In the genomic region with DNA sequence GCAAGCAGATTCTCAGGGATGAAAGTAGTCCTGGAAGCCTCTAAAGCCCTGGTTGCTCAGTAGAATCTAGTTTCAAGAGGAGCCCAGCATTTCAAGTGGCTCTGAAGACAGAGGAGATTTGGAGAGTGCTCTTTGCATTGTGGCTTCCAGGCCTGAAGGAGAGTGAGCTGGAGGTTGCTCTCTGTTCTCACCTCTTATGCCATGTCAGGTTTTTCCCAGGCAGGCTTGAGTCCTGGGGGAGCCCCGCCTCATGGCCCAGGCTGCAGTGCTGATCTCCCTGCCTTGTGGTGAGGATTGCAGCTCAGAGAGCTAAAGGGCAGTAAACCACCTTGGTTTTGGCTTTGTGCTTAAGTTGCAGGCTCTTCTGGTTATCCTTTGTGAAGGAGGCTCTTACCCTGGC, we compare ENCODE assay signal across 15 cellular contexts. TPM values are rescaled to one million over a fixed set of nuclear protein-coding genes. Genes with fewer than 3 reads are reported as not detected.
DNase-seq lines count a peak whose midpoint lies in the region; ATAC-seq and TF ChIP-seq lines count a peak whose summit lies in the region.
"Had no signal": no experiment of that assay in that cellular context is flagged by ENCODE, and none has a peak within 500 bp of the region (broad histone marks: within the 10 kb centered on the region; RNA-seq: fewer than 3 reads in every experiment).

No MANE protein-coding gene starts in this region.

- H3K9me3 Mint-ChIP-seq in activated CD8-positive, alpha-beta memory T cell treated with anti-CD3 and anti-CD28 coated beads, Interleukin-2, amount 10 ng/mL, durations not matched to agents 7 days and 5 days (ENCODE audit: low read depth), result no peaks in the 10 kb centered on the region
- H3K9me3 Mint-ChIP-seq in activated CD8-positive, alpha-beta T cell treated with anti-CD3 and anti-CD28 coated beads, Interleukin-2, amount 10 ng/mL, durations not matched to agents 7 days and 5 days (ENCODE audit: insufficient read depth), result no peaks in the 10 kb centered on the region
- H3K9me3 Mint-ChIP-seq: neural crest cell had no signal

- POLR2A ChIA-PET in activated CD8-positive, alpha-beta T cell treated with anti-CD3 and anti-CD28 coated beads, Interleukin-2, amount 10 ng/mL, durations not matched to agents 7 days and 5 days (lab: Charles Lee), result interaction anchor here (1.4 kb wide), 1 partner anchor 45 kb away, joined by 4 read pairs; a partner anchor contains a TSS

- H3K4me1 ChIP-seq in left lung (peaks cover 38 to 83% of the 10 kb centered on the region in 2 donors), thyroid gland (peaks cover 55 to 65% of the 10 kb centered on the region in 2 donors)

- no peaks in the 10 kb centered on the region for H3K27me3 Mint-ChIP-seq in activated CD8-positive, alpha-beta memory T cell treated with anti-CD3 and anti-CD28 coated beads, Interleukin-2, amount 10 ng/mL, durations not matched to agents 7 days and 5 days
- no peaks in the 10 kb centered on the region for H3K27me3 Mint-ChIP-seq in activated CD8-positive, alpha-beta T cell treated with anti-CD3 and anti-CD28 coated beads, Interleukin-2, amount 10 ng/mL, durations not matched to agents 7 days and 5 days (ENCODE audit: low read depth)

- no peaks in the 10 kb centered on the region for H3K36me3 ChIP-seq in left lung
- no peaks in the 10 kb centered on the region for H3K36me3 ChIP-seq in thyroid gland
- H3K36me3 ChIP-seq: ascending aorta, thoracic aorta had no signal

- H3K36me3 Mint-ChIP-seq in activated CD8-positive, alpha-beta memory T cell treated with anti-CD3 and anti-CD28 coated beads, Interleukin-2, amount 10 ng/mL, durations not matched to agents 7 days and 5 days, result peaks cover 6% of the 10 kb centered on the region
- peaks cover 22% of the 10 kb centered on the region for H3K36me3 Mint-ChIP-seq in activated CD8-positive, alpha-beta T cell treated with anti-CD3 and anti-CD28 coated beads, Interleukin-2, amount 10 ng/mL, durations not matched to agents 7 days and 5 days (ENCODE audit: low read depth)

- CTCF ChIA-PET in activated CD8-positive, alpha-beta memory T cell treated with anti-CD3 and anti-CD28 coated beads, Interleukin-2, amount 10 ng/mL, durations not matched to agents 7 days and 5 days (lab: Charles Lee), result interaction anchor here (0.7 kb wide), 1 partner anchor 61 kb away, joined by 4 read pairs; no protein-coding TSS in a partner anchor
- CTCF ChIA-PET in activated CD8-positive, alpha-beta T cell treated with anti-CD3 and anti-CD28 coated beads, Interleukin-2, amount 10 ng/mL, durations not matched to agents 7 days and 5 days (lab: Charles Lee), result interaction anchor here (1.8 to 13.1 kb wide), 3 partner anchors 11 to 61 kb away, joined by 4 to 111 read pairs (median 14); a partner anchor contains a TSS

- intact Hi-C loops in left lung (cut with DNase I) (no loop called here), thyroid gland (cut with DNase I) (no loop called here)

- H3K4me3 ChIP-seq in left lung (no peak overlapping the region), thyroid gland (replicated peaks in 1 of 3) (no peak overlapping the region)
- H3K4me3 ChIP-seq: ascending aorta, K562, thoracic aorta had no signal

- peaks cover 61% of the 10 kb centered on the region for H3K4me1 Mint-ChIP-seq in activated CD8-positive, alpha-beta memory T cell treated with anti-CD3 and anti-CD28 coated beads, Interleukin-2, amount 10 ng/mL, durations not matched to agents 7 days and 5 days
- peaks cover 76% of the 10 kb centered on the region for H3K4me1 Mint-ChIP-seq in activated CD8-positive, alpha-beta T cell treated with anti-CD3 and anti-CD28 coated beads, Interleukin-2, amount 10 ng/mL, durations not matched to agents 7 days and 5 days (ENCODE audit: low read depth)

- ATAC-seq in activated CD8-positive, alpha-beta memory T cell treated with anti-CD3 and anti-CD28 coated beads, Interleukin-2, amount 10 ng/mL, durations not matched to agents 7 days and 5 days, result no peak
- ATAC-seq in activated CD8-positive, alpha-beta T cell treated with anti-CD3 and anti-CD28 coated beads, Interleukin-2, amount 10 ng/mL, durations not matched to agents 7 days and 5 days, result no peak
- ATAC-seq in left lung (peak; percentile 59), esophagus mucosa (no peak)
- ATAC-seq: K562, left cardiac atrium had no signal

- H3K4me3 Mint-ChIP-seq in activated CD8-positive, alpha-beta memory T cell treated with anti-CD3 and anti-CD28 coated beads, Interleukin-2, amount 10 ng/mL, durations not matched to agents 7 days and 5 days, result no peak overlapping the region
- H3K4me3 Mint-ChIP-seq in activated CD8-positive, alpha-beta T cell treated with anti-CD3 and anti-CD28 coated beads, Interleukin-2, amount 10 ng/mL, durations not matched to agents 7 days and 5 days, result no peak overlapping the region
- H3K4me3 Mint-ChIP-seq: neural crest cell had no signal

- 63% methylated on average over 1 of the region's 1 CpG; no CpG with 5 or more reads in 1 of the 2 donors for WGBS in thyroid gland, 2 donors

- H3K27ac Mint-ChIP-seq in activated CD8-positive, alpha-beta memory T cell treated with anti-CD3 and anti-CD28 coated beads, Interleukin-2, amount 10 ng/mL, durations not matched to agents 7 days and 5 days, result peak overlapping the region; percentile 21
- peak overlapping the region; percentile 61 for H3K27ac Mint-ChIP-seq in activated CD8-positive, alpha-beta T cell treated with anti-CD3 and anti-CD28 coated beads, Interleukin-2, amount 10 ng/mL, durations not matched to agents 7 days and 5 days

- TF ChIP-seq POLR2A in thyroid gland (IDR thresholded peaks at IDR 0.05), result no peak

- TF ChIP-seq CTCF in left lung (IDR thresholded peaks at IDR 0.05) (no peak), thyroid gland (IDR thresholded peaks at IDR 0.05) (no peak)

- H3K27ac ChIP-seq in left lung (peak overlapping the region in 1 of 2 donors; percentile 63), thyroid gland (peak overlapping the region; percentile 32 to 44 (median 33))
- H3K27ac ChIP-seq: ascending aorta, thoracic aorta had no signal

- no peak for DNase-seq in activated CD8-positive, alpha-beta memory T cell treated with anti-CD3 and anti-CD28 coated beads, Interleukin-2, amount 10 ng/mL, durations not matched to agents 7 days and 5 days
- DNase-seq in activated CD8-positive, alpha-beta memory T cell treated with anti-CD3 and anti-CD28 coated beads for 24 hours, result no peak
- no peak for DNase-seq in activated CD8-positive, alpha-beta T cell treated with anti-CD3 and anti-CD28 coated beads, Interleukin-2, amount 10 ng/mL, durations not matched to agents 7 days and 5 days
- DNase-seq in left lung (no peak), thyroid gland (peak; percentile 55 to 71), amniotic stem cell (lab: John Stamatoyannopoulos, UW) (no peak), NCI-H1436 (lab: John Stamatoyannopoulos, UW) (no peak)
- DNase-seq: activated CD8-positive, alpha-beta memory T cell treated with anti-CD3 and anti-CD28 coated beads, Interleukin-2, amount 50 U/mL, for 4 hours; left cardiac atrium; SHP77 treated with DMSO at 0.1 percent for 48 hours had no signal

- H3K9me3 ChIP-seq in left lung, result no peaks in the 10 kb centered on the region
- H3K9me3 ChIP-seq in thyroid gland, result no peaks in the 10 kb centered on the region
- H3K9me3 ChIP-seq: ascending aorta, thoracic aorta had no signal

- H3K27me3 ChIP-seq in left lung (no peaks in the 10 kb centered on the region), thyroid gland (no peaks in the 10 kb centered on the region)
- H3K27me3 ChIP-seq: ascending aorta had no signal

RNA-seq across cellular contexts. Expression of a gene that starts 32.8 kb away (rescaled TPM):
- under 1 TPM; 0.16 to 0.47 TPM for total RNA-seq in activated CD8-positive, alpha-beta memory T cell treated with anti-CD3 and anti-CD28 coated beads, Interleukin-2, amount 10 ng/mL, durations not matched to agents 7 days and 5 days
- under 1 TPM; 0.55 to 0.60 TPM for total RNA-seq in activated CD8-positive, alpha-beta T cell treated with anti-CD3 and anti-CD28 coated beads, Interleukin-2, amount 10 ng/mL, durations not matched to agents 7 days and 5 days
- total RNA-seq in left lung, result 1 to 10 TPM in 1 of 2 donors, under 1 TPM in 1; 0.45 to 1.4 TPM
- under 1 TPM in 1 of 4 donors, not detected in 3; 0.24 TPM for total RNA-seq in thyroid gland
- total RNA-seq in esophagus mucosa, result 0.16 TPM
- total RNA-seq: ascending aorta had no signal

RNA-seq across cellular contexts. Expression of a gene that starts 45.3 kb away (rescaled TPM):
- total RNA-seq in activated CD8-positive, alpha-beta memory T cell treated with anti-CD3 and anti-CD28 coated beads, Interleukin-2, amount 10 ng/mL, durations not matched to agents 7 days and 5 days, result 10 to 100 TPM; 57.2 to 57.9 TPM
- total RNA-seq in activated CD8-positive, alpha-beta T cell treated with anti-CD3 and anti-CD28 coated beads, Interleukin-2, amount 10 ng/mL, durations not matched to agents 7 days and 5 days, result 10 to 100 TPM; 62.1 to 68.6 TPM
- 10 to 100 TPM; 38.9 to 45.5 TPM for total RNA-seq in left lung
- 10 to 100 TPM; 28.2 to 57.7 (median 48.6) TPM for total RNA-seq in thyroid gland
- 70.6 TPM for total RNA-seq in esophagus mucosa

RNA-seq across cellular contexts. Expression of a gene that starts 54.6 kb away (rescaled TPM):
- total RNA-seq in activated CD8-positive, alpha-beta memory T cell treated with anti-CD3 and anti-CD28 coated beads, Interleukin-2, amount 10 ng/mL, durations not matched to agents 7 days and 5 days, result 10 to 100 TPM; 37.0 to 46.0 TPM
- 10 to 100 TPM; 42.6 to 44.9 TPM for total RNA-seq in activated CD8-positive, alpha-beta T cell treated with anti-CD3 and anti-CD28 coated beads, Interleukin-2, amount 10 ng/mL, durations not matched to agents 7 days and 5 days
- total RNA-seq in left lung (10 to 100 TPM; 15.9 to 16.6 TPM), thyroid gland (10 to 100 TPM; 27.6 to 46.4 (median 34.5) TPM), esophagus mucosa (10.8 TPM)

Comparison
In these comparisons a context has a peak if more than half of its experiments do, and no peak if none do; other contexts are left out.
1. DNase-seq: peak in thyroid gland (2 of 2); none in activated CD8-positive, alpha-beta memory T cell treated with anti-CD3 and anti-CD28 coated beads, Interleukin-2, amount 10 ng/mL, durations not matched to agents 7 days and 5 days (single experiment), activated CD8-positive, alpha-beta memory T cell treated with anti-CD3 and anti-CD28 coated beads for 24 hours (single experiment), activated CD8-positive, alpha-beta T cell treated with anti-CD3 and anti-CD28 coated beads, Interleukin-2, amount 10 ng/mL, durations not matched to agents 7 days and 5 days (single experiment), left lung (0 of 2), amniotic stem cell (single experiment) and NCI-H1436 (single experiment).